In the genomic region with DNA sequence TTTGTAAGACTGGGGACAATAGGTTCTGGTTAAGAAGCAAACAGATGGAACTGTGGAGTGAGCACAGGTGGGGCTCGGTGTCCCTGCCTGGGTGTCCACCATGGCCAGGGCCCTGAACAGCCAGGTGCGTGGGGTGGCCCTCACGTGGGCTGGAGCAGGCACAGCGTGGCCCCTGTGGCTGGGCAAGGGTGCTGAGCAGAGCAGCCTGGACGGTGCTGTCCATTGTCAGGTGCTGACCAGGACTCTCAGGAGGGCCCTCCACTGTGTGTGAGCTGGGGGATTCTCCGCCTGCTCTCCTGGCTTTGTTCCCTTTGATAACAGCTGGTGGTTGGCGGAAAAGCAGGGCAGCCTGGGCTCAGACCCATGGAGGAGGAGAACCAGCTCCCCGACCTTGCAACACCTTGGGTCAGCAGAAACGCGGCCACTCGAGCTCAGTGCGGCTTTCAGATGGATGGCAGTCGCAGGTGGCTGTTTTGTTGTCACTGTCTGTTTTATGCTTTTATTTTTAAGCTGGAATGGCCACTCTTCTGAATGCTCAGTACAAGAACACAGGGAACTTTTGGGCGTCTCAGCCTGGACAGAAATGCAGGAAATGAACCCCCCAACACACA, we compare ENCODE assay signal across 1 cellular context.
TF ChIP-seq lines count a peak whose summit lies in the region.

No MANE protein-coding gene starts in this region.

TF ChIP-seq in WTC11, 78 proteins besides CTCF, POLR2A, EP300 and RAD21 (continued from another document):
- TF ChIP-seq, protein P1, sequence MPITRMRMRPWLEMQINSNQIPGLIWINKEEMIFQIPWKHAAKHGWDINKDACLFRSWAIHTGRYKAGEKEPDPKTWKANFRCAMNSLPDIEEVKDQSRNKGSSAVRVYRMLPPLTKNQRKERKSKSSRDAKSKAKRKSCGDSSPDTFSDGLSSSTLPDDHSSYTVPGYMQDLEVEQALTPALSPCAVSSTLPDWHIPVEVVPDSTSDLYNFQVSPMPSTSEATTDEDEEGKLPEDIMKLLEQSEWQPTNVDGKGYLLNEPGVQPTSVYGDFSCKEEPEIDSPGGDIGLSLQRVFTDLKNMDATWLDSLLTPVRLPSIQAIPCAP (CRISPR knock-in tag; IDR thresholded peaks at IDR 0.05) = no peak
- TF ChIP-seq, protein P2, sequence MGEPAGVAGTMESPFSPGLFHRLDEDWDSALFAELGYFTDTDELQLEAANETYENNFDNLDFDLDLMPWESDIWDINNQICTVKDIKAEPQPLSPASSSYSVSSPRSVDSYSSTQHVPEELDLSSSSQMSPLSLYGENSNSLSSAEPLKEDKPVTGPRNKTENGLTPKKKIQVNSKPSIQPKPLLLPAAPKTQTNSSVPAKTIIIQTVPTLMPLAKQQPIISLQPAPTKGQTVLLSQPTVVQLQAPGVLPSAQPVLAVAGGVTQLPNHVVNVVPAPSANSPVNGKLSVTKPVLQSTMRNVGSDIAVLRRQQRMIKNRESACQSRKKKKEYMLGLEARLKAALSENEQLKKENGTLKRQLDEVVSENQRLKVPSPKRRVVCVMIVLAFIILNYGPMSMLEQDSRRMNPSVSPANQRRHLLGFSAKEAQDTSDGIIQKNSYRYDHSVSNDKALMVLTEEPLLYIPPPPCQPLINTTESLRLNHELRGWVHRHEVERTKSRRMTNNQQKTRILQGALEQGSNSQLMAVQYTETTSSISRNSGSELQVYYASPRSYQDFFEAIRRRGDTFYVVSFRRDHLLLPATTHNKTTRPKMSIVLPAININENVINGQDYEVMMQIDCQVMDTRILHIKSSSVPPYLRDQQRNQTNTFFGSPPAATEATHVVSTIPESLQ (CRISPR knock-in tag; IDR thresholded peaks at IDR 0.05) = no peak
- TF ChIP-seq TEAD1 (CRISPR knock-in tag; IDR thresholded peaks at IDR 0.05) = no peak
- no peak for TF ChIP-seq ZNF263 (CRISPR knock-in tag; IDR thresholded peaks at IDR 0.05; ENCODE audit: low read depth)
- no peak for TF ChIP-seq ZNF396 (CRISPR knock-in tag; IDR thresholded peaks at IDR 0.05; ENCODE audit: borderline replicate concordance)
- TF ChIP-seq ELF4 (CRISPR knock-in tag; IDR thresholded peaks at IDR 0.05; ENCODE audit: low read depth) = no peak
- no peak for TF ChIP-seq SOX15 (CRISPR knock-in tag; IDR thresholded peaks at IDR 0.05)
